1 cellular context compared by ENCODE assay signal in the genomic region with DNA sequence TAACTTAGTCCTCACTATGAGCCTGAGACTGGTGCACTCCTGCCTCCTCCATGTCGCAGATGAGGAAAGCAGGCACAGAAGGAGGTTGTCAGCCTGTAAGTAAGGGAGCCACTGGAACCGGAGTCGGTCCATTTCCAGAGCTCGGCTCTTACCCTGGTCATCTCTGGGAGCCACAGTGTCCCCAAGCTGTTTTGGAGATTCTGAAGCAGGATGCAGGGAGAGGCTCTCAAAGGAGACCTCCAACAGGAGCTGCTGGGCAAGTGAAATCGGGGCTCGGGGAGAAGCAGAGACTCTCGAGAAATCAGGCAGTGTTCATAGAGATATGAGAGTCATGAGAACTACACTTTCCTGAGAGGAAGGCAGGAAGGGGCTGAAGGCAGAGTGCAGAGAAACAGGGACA.
TF ChIP-seq lines count a peak whose summit lies in the region.

No MANE protein-coding gene starts in this region.

TF ChIP-seq in GM12878, 131 proteins besides CTCF, POLR2A, EP300 and RAD21 (continued from another document):
- TF ChIP-seq YBX1 (IDR thresholded peaks at IDR 0.05) (no peak), BCLAF1 (IDR thresholded peaks at IDR 0.05) (no peak), FOXM1 (IDR thresholded peaks at IDR 0.05; ENCODE audit: low read depth, low read length) (no peak), MYB (IDR thresholded peaks at IDR 0.05; ENCODE audit: borderline replicate concordance, low read depth, low read length) (no peak), ZZZ3 (IDR thresholded peaks at IDR 0.05; ENCODE audit: control insufficient read depth, insufficient read length, low read depth) (no peak), FOS (IDR thresholded peaks at IDR 0.05; ENCODE audit: borderline replicate concordance, extremely low read depth, insufficient read length) (no peak), RBBP5 (conservative IDR thresholded peaks at IDR 0.05) (no peak), NFIC (IDR thresholded peaks at IDR 0.05; ENCODE audit: low read depth, low read length) (no peak), KLF5 (IDR thresholded peaks at IDR 0.05; ENCODE audit: partially characterized antibody) (no peak), IKZF1 (conservative IDR thresholded peaks at IDR 0.05) (no peak), BACH1 (IDR thresholded peaks at IDR 0.05; ENCODE audit: borderline replicate concordance) (no peak), KDM1A (IDR thresholded peaks at IDR 0.05; ENCODE audit: borderline replicate concordance) (no peak), SREBF2 (IDR thresholded peaks at IDR 0.05; ENCODE audit: low read length) (no peak), MTA3 (IDR thresholded peaks at IDR 0.05; ENCODE audit: borderline replicate concordance, low read length) (no peak), SMAD5 (IDR thresholded peaks at IDR 0.05; ENCODE audit: low read depth) (no peak), SMARCA5 (IDR thresholded peaks at IDR 0.05) (no peak)
- TF ChIP-seq, protein P1, sequence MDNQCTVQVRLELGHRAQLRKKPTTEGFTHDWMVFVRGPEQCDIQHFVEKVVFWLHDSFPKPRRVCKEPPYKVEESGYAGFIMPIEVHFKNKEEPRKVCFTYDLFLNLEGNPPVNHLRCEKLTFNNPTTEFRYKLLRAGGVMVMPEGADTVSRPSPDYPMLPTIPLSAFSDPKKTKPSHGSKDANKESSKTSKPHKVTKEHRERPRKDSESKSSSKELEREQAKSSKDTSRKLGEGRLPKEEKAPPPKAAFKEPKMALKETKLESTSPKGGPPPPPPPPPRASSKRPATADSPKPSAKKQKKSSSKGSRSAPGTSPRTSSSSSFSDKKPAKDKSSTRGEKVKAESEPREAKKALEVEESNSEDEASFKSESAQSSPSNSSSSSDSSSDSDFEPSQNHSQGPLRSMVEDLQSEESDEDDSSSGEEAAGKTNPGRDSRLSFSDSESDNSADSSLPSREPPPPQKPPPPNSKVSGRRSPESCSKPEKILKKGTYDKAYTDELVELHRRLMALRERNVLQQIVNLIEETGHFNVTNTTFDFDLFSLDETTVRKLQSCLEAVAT (IDR thresholded peaks at IDR 0.05), result no peak
